1 cellular context compared by ENCODE assay signal in the genomic region with DNA sequence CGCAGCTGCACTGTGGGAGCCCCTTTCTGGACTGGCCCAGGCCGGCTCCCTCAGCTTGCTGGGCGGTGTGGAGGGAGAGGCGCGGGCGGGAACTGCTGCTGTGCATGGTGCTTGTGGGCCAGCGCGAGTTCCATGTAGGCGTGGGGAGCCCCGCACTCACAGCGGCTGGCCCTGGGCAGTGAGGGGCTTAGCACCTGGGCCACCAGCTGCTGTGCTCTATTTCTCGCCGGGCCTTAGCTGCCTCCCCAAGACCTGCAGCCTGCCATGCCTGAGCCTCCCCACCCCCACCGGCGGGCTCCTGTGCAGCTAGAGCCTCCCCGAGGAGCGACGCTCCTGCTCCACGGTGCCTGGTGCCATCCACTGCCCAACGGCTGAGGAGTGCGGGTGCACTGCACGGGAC.
TF ChIP-seq lines count a peak whose summit lies in the region.

No MANE protein-coding gene starts in this region.

TF ChIP-seq in HepG2, 621 proteins besides CTCF, POLR2A, EP300 and RAD21:
- TF ChIP-seq RBFOX2 (IDR thresholded peaks at IDR 0.05; ENCODE audit: low read depth, low read length) (peak; percentile 46), NCOA5 (CRISPR knock-in tag; IDR thresholded peaks at IDR 0.05) (no peak), ZNF768 (CRISPR knock-in tag; IDR thresholded peaks at IDR 0.05) (0 out of 2 replicates have a peak, but pooled peaks have one; percentile 8), AGO2 (optimal IDR thresholded peaks at IDR 0.05; ENCODE audit: low read depth, low read length) (peak; percentile 54)
TF ChIP-seq in HepG2: peak in this region for 3.
